In the genomic region with DNA sequence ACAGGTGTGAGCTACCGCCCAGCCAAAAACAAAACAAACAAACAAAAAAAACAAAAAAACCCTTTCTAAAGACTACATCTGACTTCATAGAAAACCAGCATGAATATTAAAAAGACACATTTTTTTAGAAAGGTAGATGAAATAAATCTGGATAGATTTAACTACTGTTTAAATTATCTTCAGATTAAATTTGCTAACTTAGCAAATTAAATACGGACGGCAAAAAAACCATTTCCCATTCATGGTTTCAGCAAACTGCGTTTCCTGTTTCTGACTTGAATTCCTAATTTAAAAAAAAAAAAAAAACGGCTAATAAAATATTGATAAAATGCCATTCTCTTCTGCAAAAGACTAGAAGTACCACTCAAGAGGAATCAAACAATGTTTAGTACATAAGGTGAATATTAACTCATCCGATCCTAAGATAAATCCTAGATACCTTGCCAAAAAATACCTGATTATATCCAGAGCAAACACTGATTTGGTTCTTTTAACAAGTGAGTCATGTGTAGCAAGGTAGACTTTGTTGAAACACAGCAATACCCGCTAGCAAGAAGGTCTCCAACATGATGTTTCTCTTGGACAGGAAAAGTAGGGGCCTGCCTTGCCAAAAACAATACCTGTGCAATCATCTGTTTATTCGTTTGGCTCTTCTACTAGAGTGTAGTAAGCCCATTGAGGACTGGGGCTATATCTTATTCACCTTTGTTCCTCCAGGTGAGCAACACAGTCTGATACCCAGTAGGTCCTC, we compare ENCODE assay signal across 19 cellular contexts.
DNase-seq lines count a peak whose midpoint lies in the region; ATAC-seq and TF ChIP-seq lines count a peak whose summit lies in the region.
"Had no signal": no experiment of that assay in that cellular context is flagged by ENCODE, and none has a peak within 500 bp of the region (broad histone marks: within the 10 kb centered on the region; RNA-seq: fewer than 3 reads in every experiment).

No MANE protein-coding gene starts in this region.

- H3K4ac ChIP-seq in IMR-90 (ENCODE audit: low read depth, low read length) = no peak overlapping the region

- TF ChIP-seq CTCF in IMR-90 (conservative IDR thresholded peaks at IDR 0.05; ENCODE audit: low read depth, low read length) (no peak), VCaP (conservative IDR thresholded peaks at IDR 0.05) (no peak), liver (IDR thresholded peaks at IDR 0.05; ENCODE audit: low read depth, low read length, missing input control) (no peak), osteocyte (IDR thresholded peaks at IDR 0.05) (no peak)

- peaks cover 8% of the 10 kb centered on the region for H3K36me3 Mint-ChIP-seq in osteocyte (ENCODE audit: unreplicated experiment)
- H3K36me3 Mint-ChIP-seq in CD8-positive, alpha-beta memory T cell = peaks cover 1 to 11% (median 4%) of the 10 kb centered on the region in 3 donors

- no peak overlapping the region for H2BK120ac ChIP-seq in IMR-90 (ENCODE audit: low read depth, low read length)

- no peak overlapping the region for H2BK20ac ChIP-seq in IMR-90 (ENCODE audit: low read depth, low read length)

- H2BK5ac ChIP-seq in IMR-90 (ENCODE audit: low read depth, low read length, poor library complexity, severe bottlenecking) = no peak overlapping the region

- H3K9ac ChIP-seq in IMR-90 (ENCODE audit: low read depth, low read length) = no peak overlapping the region
- no peak overlapping the region for H3K9ac ChIP-seq in liver (ENCODE audit: low read depth in 1 of 2, low read length in 2 of 2)
- H3K9ac ChIP-seq: SK-N-SH had no signal

- H3K4me1 Mint-ChIP-seq in osteocyte (ENCODE audit: unreplicated experiment) = no peaks in the 10 kb centered on the region
- H3K4me1 Mint-ChIP-seq in CD8-positive, alpha-beta memory T cell = peaks cover 5 to 22% (median 10%) of the 10 kb centered on the region in 3 donors
- H3K4me1 Mint-ChIP-seq: B cell, H9 had no signal

- WGBS in IMR-90 (ENCODE audit: extremely low coverage in 2 of 2, insufficient read length in 1 of 2), 2 experiments = no CpG with 5 or more reads among the region's 8 CpGs
- 30% methylated on average over 8 of the region's 8 CpGs for WGBS in liver

- no peak overlapping the region for H2BK15ac ChIP-seq in IMR-90 (ENCODE audit: low read depth, low read length)

- in situ Hi-C loops in IMR-90 (cut with MboI; ENCODE audit: low sequenced_read_pairs) = no loop called here

- H3K27me3 ChIP-seq in IMR-90 (ENCODE audit: control insufficient read depth, insufficient read depth, low read length) (no peaks in the 10 kb centered on the region), liver (ENCODE audit: control insufficient read depth in 4 of 4, insufficient read depth in 4 of 4, low read length in 3 of 4) (peaks cover 0 to 10% (median 3%) of the 10 kb centered on the region in 4 donors)
- H3K27me3 ChIP-seq in CD8-positive, alpha-beta memory T cell (ENCODE audit: insufficient read depth, low read length, poor library complexity, severe bottlenecking) = no peaks in the 10 kb centered on the region
- H3K27me3 ChIP-seq: Peyer's patch had no signal

- H3K79me1 ChIP-seq in IMR-90 (ENCODE audit: low read depth in 1 of 2, low read length in 2 of 2) = no peaks in the 10 kb centered on the region

- no peaks in the 10 kb centered on the region for H4K20me1 ChIP-seq in IMR-90 (ENCODE audit: insufficient read depth, low read length)

- intact Hi-C loops in IMR-90 (cut with micrococcal nuclease) = no loop called here

- dilution Hi-C loops in IMR-90 (cut with HindIII; ENCODE audit: low sequenced_read_pairs, unreplicated experiment) = no loop called here

- no peak for TF ChIP-seq RAD21 in IMR-90 (IDR thresholded peaks at IDR 0.05; ENCODE audit: low read length)
- peak; percentile 38 to 56 for TF ChIP-seq RAD21 in liver (IDR thresholded peaks at IDR 0.05)

- H3K9me3 ChIP-seq in IMR-90 (ENCODE audit: control insufficient read depth, insufficient read depth, low read length) (no peaks in the 10 kb centered on the region), liver (ENCODE audit: control insufficient read depth in 4 of 4, low read length in 3 of 4) (no peaks in the 10 kb centered on the region)
- no peaks in the 10 kb centered on the region for H3K9me3 ChIP-seq in CD8-positive, alpha-beta memory T cell (ENCODE audit: low read length)
- H3K9me3 ChIP-seq: Peyer's patch, SK-N-SH had no signal

- H3K23ac ChIP-seq in IMR-90 (ENCODE audit: low read depth, low read length) = no peak overlapping the region

- POLR2A ChIA-PET in IMR-90 (lab: Charles Lee; ENCODE audit: unreplicated experiment) = no interaction called here
- POLR2A ChIA-PET in CD8-positive, alpha-beta memory T cell (lab: Charles Lee) = no interaction called here

- no peak overlapping the region for H3K4me2 ChIP-seq in IMR-90 (ENCODE audit: low read depth, low read length)
- H3K4me2 ChIP-seq: SK-N-SH had no signal

- CTCF ChIA-PET in IMR-90 (lab: Yijun Ruan, JAX) = no interaction called here
- CTCF ChIA-PET in CD8-positive, alpha-beta memory T cell (lab: Charles Lee) = no interaction called here

- no peaks in the 10 kb centered on the region for H3K27me3 Mint-ChIP-seq in osteocyte (ENCODE audit: unreplicated experiment)
- no peaks in the 10 kb centered on the region for H3K27me3 Mint-ChIP-seq in CD8-positive, alpha-beta memory T cell
- H3K27me3 Mint-ChIP-seq: B cell; CD4-positive, alpha-beta memory T cell; T-cell had no signal

- no peak overlapping the region for H2AFZ ChIP-seq in IMR-90 (replicated peaks; ENCODE audit: low read length, poor library complexity)

- no peak overlapping the region for H2AK5ac ChIP-seq in IMR-90 (ENCODE audit: low read depth, low read length)

- H4K5ac ChIP-seq in IMR-90 (ENCODE audit: low read depth, low read length) = no peak overlapping the region

- no peak overlapping the region for H4K8ac ChIP-seq in IMR-90 (ENCODE audit: low read depth in 2 of 2, low read length in 2 of 2)

- no peak overlapping the region for H3K4me3 Mint-ChIP-seq in osteocyte (ENCODE audit: unreplicated experiment)
- no peak overlapping the region for H3K4me3 Mint-ChIP-seq in CD8-positive, alpha-beta memory T cell
- H3K4me3 Mint-ChIP-seq: B cell; CD4-positive, alpha-beta memory T cell; H9; T-cell had no signal

- no peak overlapping the region for H3K18ac ChIP-seq in IMR-90 (ENCODE audit: low read depth, low read length)

- peaks cover 5% of the 10 kb centered on the region for H3K9me3 Mint-ChIP-seq in osteocyte (ENCODE audit: unreplicated experiment)
- no peaks in the 10 kb centered on the region for H3K9me3 Mint-ChIP-seq in CD8-positive, alpha-beta memory T cell

- H3K4me1 ChIP-seq in IMR-90 (ENCODE audit: control insufficient read depth, insufficient read depth, low read length) = no peaks in the 10 kb centered on the region
- H3K4me1 ChIP-seq in liver (ENCODE audit: control insufficient read depth in 4 of 4, insufficient read depth in 4 of 4, low read length in 3 of 4) = peaks cover 0 to 5% (median 2%) of the 10 kb centered on the region in 4 donors
- no peaks in the 10 kb centered on the region for H3K4me1 ChIP-seq in CD8-positive, alpha-beta memory T cell (ENCODE audit: insufficient read depth, low read length)
- H3K4me1 ChIP-seq: Peyer's patch had no signal

- no peak overlapping the region for H3K14ac ChIP-seq in IMR-90 (replicated peaks; ENCODE audit: low read depth, low read length)

- H2AK9ac ChIP-seq in IMR-90 (replicated peaks; ENCODE audit: low read depth, low read length, poor library complexity) = no peak overlapping the region

- BruUV-seq in IMR-90 (replicated peaks; lab: Mats Ljungman, UMichigan) = no TSS peak

- no peak overlapping the region for H4K91ac ChIP-seq in IMR-90 (ENCODE audit: insufficient read depth, low read depth, low read length)

- H3K56ac ChIP-seq in IMR-90 (ENCODE audit: extremely low read depth, insufficient read depth, low read length) = no peak overlapping the region

- H3K27ac ChIP-seq in IMR-90 (ENCODE audit: insufficient read depth, low read length) (no peak overlapping the region), VCaP (peak overlapping the region; percentile 64), epithelial cell of prostate (no peak overlapping the region), liver (ENCODE audit: low read depth in 1 of 2, low read length in 2 of 2) (no peak overlapping the region)
- no peak overlapping the region for H3K27ac ChIP-seq in CD8-positive, alpha-beta memory T cell (ENCODE audit: low read depth, low read length)
- H3K27ac ChIP-seq: Peyer's patch had no signal

- H3K36me3 ChIP-seq in IMR-90 (ENCODE audit: control insufficient read depth, insufficient read depth, low read length) (no peaks in the 10 kb centered on the region), liver (ENCODE audit: control insufficient read depth in 4 of 4, insufficient read depth in 3 of 4, low read depth in 1 of 4, low read length in 3 of 4) (no peaks in the 10 kb centered on the region)
- H3K36me3 ChIP-seq in CD8-positive, alpha-beta memory T cell (ENCODE audit: insufficient read depth, low read length) = no peaks in the 10 kb centered on the region
- H3K36me3 ChIP-seq: Peyer's patch had no signal

- no peak overlapping the region for H3K4me3 ChIP-seq in IMR-90 (ENCODE audit: insufficient read depth, low read depth, low read length)
- H3K4me3 ChIP-seq in liver (ENCODE audit: low read depth in 1 of 3, low read length in 3 of 3) = no peak overlapping the region
- H3K4me3 ChIP-seq in CD8-positive, alpha-beta memory T cell (ENCODE audit: low read length) = no peak overlapping the region
- H3K4me3 ChIP-seq: Peyer's patch had no signal

- ATAC-seq in IMR-90 (ENCODE audit: low read depth) (no peak), GM21390 (IDR thresholded peaks at IDR 0.05; ENCODE audit: unreplicated experiment) (no peak), GM18505 (IDR thresholded peaks at IDR 0.05; ENCODE audit: unreplicated experiment) (no peak)
- ATAC-seq: T-cell had no signal

- no peak for TF ChIP-seq POLR2A in IMR-90 (IDR thresholded peaks at IDR 0.05; ENCODE audit: low read depth, low read length)
- TF ChIP-seq POLR2A in GM18505 (IDR thresholded peaks at IDR 0.05; ENCODE audit: borderline replicate concordance, extremely low read depth, insufficient read depth, insufficient read length) = no peak

- no peaks in the 10 kb centered on the region for H3K9me1 ChIP-seq in IMR-90 (ENCODE audit: insufficient read depth, low read length)

- H3K27ac Mint-ChIP-seq in osteocyte (ENCODE audit: unreplicated experiment) = no peak overlapping the region
- H3K27ac Mint-ChIP-seq in CD8-positive, alpha-beta memory T cell = no peak overlapping the region
- H3K27ac Mint-ChIP-seq: B cell; CD4-positive, alpha-beta memory T cell; T-cell had no signal

- DNase-seq in IMR-90 (no peak), epithelial cell of prostate (ENCODE audit: low read depth, low spot score) (peak; percentile 16), osteocyte (ENCODE audit: extremely low spot score, unreplicated experiment) (no peak)
- DNase-seq in CD8-positive, alpha-beta memory T cell = no peak
- DNase-seq: ACHN; CD4-positive, alpha-beta memory T cell; H9; MV-4-11; NCI-H1417; NCI-H510A treated with DMSO at 0.1 percent for 48 hours; Peyer's patch; Right ventricle myocardium superior; SK-N-SH; T-cell had no signal

TF ChIP-seq in IMR-90, 13 proteins besides CTCF, POLR2A, EP300 and RAD21:
- TF ChIP-seq CEBPB (IDR thresholded peaks at IDR 0.05; ENCODE audit: low read depth, low read length) (no peak), MAFK (IDR thresholded peaks at IDR 0.05; ENCODE audit: low read depth, low read length) (peak; percentile 62)

TF ChIP-seq in liver, 16 proteins besides CTCF, POLR2A, EP300 and RAD21 (continues in another document):
- no peak for TF ChIP-seq TAF1 (conservative IDR thresholded peaks at IDR 0.05)
- TF ChIP-seq GABPA (IDR thresholded peaks at IDR 0.05 in 1 of 2, conservative IDR thresholded peaks at IDR 0.05 in 1 of 2) = peak in 1 of 2 donors; percentile 41
